Comparison of ENCODE assay signal across 19 cellular contexts in genomic region chr3:105513886-105514285, GRCh38.
"Had no signal": no experiment of that assay in that cellular context is flagged by ENCODE, and none has a peak within 500 bp of the region (broad histone marks: within the 10 kb centered on the region; RNA-seq: fewer than 3 reads in every experiment).

No MANE protein-coding gene starts in this region.

- H3K4me3 ChIP-seq: adrenal gland, body of pancreas, dorsolateral prefrontal cortex, hepatocyte, spleen, thyroid gland had no signal

- H3K27ac ChIP-seq: adrenal gland, body of pancreas, hepatocyte, neutrophil, spleen, thyroid gland, WERI-Rb-1 had no signal

- H3K4me1 ChIP-seq: adrenal gland, body of pancreas, thyroid gland had no signal

- H3K27me3 ChIP-seq: adrenal gland, body of pancreas, dorsolateral prefrontal cortex, hepatocyte, neutrophil, spleen, thyroid gland had no signal

- H3K36me3 ChIP-seq: adrenal gland, neutrophil, spleen, thyroid gland, WERI-Rb-1 had no signal

- H3K9me3 ChIP-seq: adrenal gland, body of pancreas, neutrophil, spleen, thyroid gland had no signal

- DNase-seq: activated CD4-positive, alpha-beta T cell treated with anti-CD3 and anti-CD28 coated beads for 1 hour; activated gamma-delta T cell treated with Interleukin-2 at 50 U/mL for 16 hours; adrenal gland; body of pancreas; caudate nucleus; dorsolateral prefrontal cortex; foreskin melanocyte; left cardiac atrium; spleen; stimulated activated naive CD4-positive, alpha-beta T cell; SW 1271; T-helper 2 cell; thyroid gland; WERI-Rb-1 had no signal

- H2AFZ ChIP-seq: hepatocyte had no signal

- ATAC-seq: activated naive CD4-positive, alpha-beta T cell treated with anti-CD3 and anti-CD28 coated beads, Interleukin-2, amount 50 U/mL, for 72 hours; body of pancreas; left cardiac atrium; natural killer cell treated with Interleukin-12 subunit alpha and Interleukin-12 subunit beta and Interleukin-15 and Interleukin-18, amount 100 ng/mL, for 72 hours; sciatic nerve had no signal

- H3K4me2 ChIP-seq: hepatocyte had no signal
